22 cellular contexts compared by ENCODE assay signal in genomic region chr7:17056491-17057142, GRCh38.
A peak's percentile ranks its signal among the peaks of the same experiment; 100 is the strongest.
DNase-seq lines count a peak whose midpoint lies in the region; TF ChIP-seq lines count a peak whose summit lies in the region.
"Had no signal": no experiment of that assay in that cellular context is flagged by ENCODE, and none has a peak within 500 bp of the region (broad histone marks: within the 10 kb centered on the region; RNA-seq: fewer than 3 reads in every experiment).

No MANE protein-coding gene starts in this region.

- H3K9me3 ChIP-seq in Caco-2 (0 out of 2 replicates have a peak, but pooled peaks cover 2% of the 10 kb centered on the region), osteoblast (ENCODE audit: low read depth, low read length) (no peaks in the 10 kb centered on the region)
- H3K9me3 ChIP-seq: sigmoid colon, testis had no signal

- TF ChIP-seq CTCF in Caco-2 (IDR thresholded peaks at IDR 0.05; ENCODE audit: insufficient read depth in 1 of 2, low read depth in 1 of 2, low read length in 1 of 2, severe bottlenecking in 1 of 2, unreplicated experiment in 1 of 2) (no peak), epithelial cell of esophagus (IDR thresholded peaks at IDR 0.05; ENCODE audit: insufficient read depth, low read depth, low read length, missing control alignments) (no peak), osteoblast (IDR thresholded peaks at IDR 0.05; ENCODE audit: extremely low read depth, low read depth, low read length) (no peak)

- no peaks in the 10 kb centered on the region for H4K20me1 ChIP-seq in osteoblast (ENCODE audit: insufficient read depth, low read length)

- DNase-seq in Caco-2 = peak in 1 of 2 experiments; percentile 2
- peak; percentile 69 for DNase-seq in M059J (ENCODE audit: low read depth)
- DNase-seq in epithelial cell of esophagus (ENCODE audit: low read depth) = peak; percentile 57
- DNase-seq in osteoblast (ENCODE audit: insufficient read length, low spot score, missing footprints) = no peak
- DNase-seq in DMS79 (lab: John Stamatoyannopoulos, UW) = no peak
- no peak for DNase-seq in SIG-M5 (lab: John Stamatoyannopoulos, UW)
- DNase-seq in stimulated activated CD4-positive, alpha-beta T cell treated with anti-CD3 and anti-CD28 coated beads, Interleukin-4, amount 100 ng/mL, for 4 hours = no peak
- DNase-seq: activated gamma-delta T cell treated with Interleukin-2 at 50 U/mL for 16 hours, AML-193, amygdala, caudate nucleus, dorsolateral prefrontal cortex, MG63, NCI-H1436 treated with DMSO at 0.1 percent for 48 hours, Right ventricle myocardium superior, sigmoid colon, testis had no signal

- H3K79me2 ChIP-seq in osteoblast (ENCODE audit: insufficient read depth, low read length) = no peaks in the 10 kb centered on the region

- peak overlapping the region; percentile 1 for H3K27ac Mint-ChIP-seq in Caco-2 (ENCODE audit: unreplicated experiment)
- H3K27ac Mint-ChIP-seq: mesothelial cell of epicardium; nephron; stimulated activated memory B cell treated with anti-CD40 and anti-IgM and Interleukin-4, amounts not matched to agents 10 μg/mL and 1 μg/mL and 100 μg/mL, for 72 hours; T-helper 1 cell treated with Interleukin-12 subunit alpha and Interleukin-12 subunit beta and Interleukin-4 antibody, amounts not matched to agents 30 μg/mL and 1 μg/mL, for 36 hours had no signal

- H3K4me2 ChIP-seq in osteoblast (ENCODE audit: insufficient read depth, low read length) = no peak overlapping the region

- peaks cover 10% of the 10 kb centered on the region for H3K9me3 Mint-ChIP-seq in Caco-2 (ENCODE audit: unreplicated experiment)
- H3K9me3 Mint-ChIP-seq: stimulated activated memory B cell treated with anti-CD40 and anti-IgM and Interleukin-4, amounts not matched to agents 10 μg/mL and 1 μg/mL and 100 μg/mL, for 72 hours had no signal

- peaks cover 8% of the 10 kb centered on the region for H3K4me1 Mint-ChIP-seq in Caco-2 (ENCODE audit: low read depth, unreplicated experiment)
- H3K4me1 Mint-ChIP-seq: nephron had no signal

- intact Hi-C loops in Caco-2 (cut with micrococcal nuclease; ENCODE audit: unreplicated experiment) = no loop called here

- H3K4me3 ChIP-seq in Caco-2 (ENCODE audit: low read depth, low read length) (no peak overlapping the region), epithelial cell of esophagus (ENCODE audit: low read length) (no peak overlapping the region), osteoblast (ENCODE audit: insufficient read depth, low read length) (no peak overlapping the region)
- H3K4me3 ChIP-seq: dorsolateral prefrontal cortex, MG63, sigmoid colon, testis had no signal

- H3K27ac ChIP-seq in osteoblast (ENCODE audit: low read depth, low read length) = no peak overlapping the region
- H3K27ac ChIP-seq: dorsolateral prefrontal cortex, sigmoid colon, testis, VCaP had no signal

- H3K4me1 ChIP-seq in Caco-2 = peaks cover 4% of the 10 kb centered on the region; the same call in 1 of the 2 replicates
- H3K4me1 ChIP-seq in osteoblast (ENCODE audit: insufficient read depth, low read length) = peaks cover 10% of the 10 kb centered on the region
- H3K4me1 ChIP-seq: sigmoid colon, testis had no signal

- H3K27me3 Mint-ChIP-seq in Caco-2 (ENCODE audit: insufficient read depth, unreplicated experiment) = no peaks in the 10 kb centered on the region
- H3K27me3 Mint-ChIP-seq: stimulated activated memory B cell treated with anti-CD40 and anti-IgM and Interleukin-4, amounts not matched to agents 10 μg/mL and 1 μg/mL and 100 μg/mL, for 72 hours had no signal

- BruUV-seq in Caco-2 (replicated peaks; lab: Mats Ljungman, UMichigan) = no TSS peak

- peak overlapping the region; percentile 20 for H2AFZ ChIP-seq in osteoblast (ENCODE audit: low read length)

- POLR2A ChIA-PET in Caco-2 (lab: Charles Lee) = no interaction called here

- H3K36me3 ChIP-seq in Caco-2 (ENCODE audit: control insufficient read depth, insufficient read depth, low read length) (no peaks in the 10 kb centered on the region), osteoblast (ENCODE audit: insufficient read depth, low read length) (no peaks in the 10 kb centered on the region)
- H3K36me3 ChIP-seq: MG63, sigmoid colon had no signal

- no peaks in the 10 kb centered on the region for H3K27me3 ChIP-seq in Caco-2 (replicated peaks; ENCODE audit: control insufficient read depth, insufficient read depth, low read length)
- no peaks in the 10 kb centered on the region for H3K27me3 ChIP-seq in osteoblast (ENCODE audit: insufficient read depth, low read length)
- H3K27me3 ChIP-seq: dorsolateral prefrontal cortex, MG63, sigmoid colon, testis had no signal

- CTCF ChIA-PET in Caco-2 (lab: Charles Lee) = no interaction called here

- H3K36me3 Mint-ChIP-seq in Caco-2 (ENCODE audit: insufficient read depth, unreplicated experiment) = no peaks in the 10 kb centered on the region
- H3K36me3 Mint-ChIP-seq: stimulated activated memory B cell treated with anti-CD40 and anti-IgM and Interleukin-4, amounts not matched to agents 10 μg/mL and 1 μg/mL and 100 μg/mL, for 72 hours had no signal

- H3K4me3 Mint-ChIP-seq in Caco-2 (ENCODE audit: unreplicated experiment) = no peak overlapping the region
- H3K4me3 Mint-ChIP-seq: mesothelial cell of epicardium; nephron; stimulated activated memory B cell treated with anti-CD40 and anti-IgM and Interleukin-4, amounts not matched to agents 10 μg/mL and 1 μg/mL and 100 μg/mL, for 72 hours; T-helper 1 cell treated with Interleukin-12 subunit alpha and Interleukin-12 subunit beta and Interleukin-4 antibody, amounts not matched to agents 30 μg/mL and 1 μg/mL, for 36 hours had no signal

Comparison
In these comparisons a context has a peak if more than half of its experiments do, and no peak if none do; other contexts are left out.
1. DNase-seq: peak in M059J (single experiment) and epithelial cell of esophagus (single experiment); none in osteoblast (single experiment), DMS79 (single experiment), SIG-M5 (single experiment) and stimulated activated CD4-positive, alpha-beta T cell treated with anti-CD3 and anti-CD28 coated beads, Interleukin-4, amount 100 ng/mL, for 4 hours (0 of 2).